8 cellular contexts compared by ENCODE assay signal in genomic region chr12:39839072-39839471, GRCh38.
"Had no signal": no experiment of that assay in that cellular context is flagged by ENCODE, and none has a peak within 500 bp of the region (broad histone marks: within the 10 kb centered on the region; RNA-seq: fewer than 3 reads in every experiment).

No MANE protein-coding gene starts in this region.

- FAIRE-seq: G401.6, GM12878, GM12891, GM12892, GM18507, GM19239 had no signal

- DNase-seq: GDM1, GF-D8 had no signal

- H3K4me3 ChIP-seq: GM12878 had no signal

- ATAC-seq: GM12878 had no signal
